8 cellular contexts compared by ENCODE assay signal in genomic region chr17:64661981-64662773, GRCh38. TPM values are rescaled to one million over a fixed set of nuclear protein-coding genes. Genes with fewer than 3 reads are reported as not detected.
DNase-seq lines count a peak whose midpoint lies in the region; ATAC-seq and TF ChIP-seq lines count a peak whose summit lies in the region.

TSS of gene SMURF2 (minus strand) at chr17:64662307. CDS start at chr17:64661880, 427 bp downstream.

- H3K4me1 Mint-ChIP-seq in activated CD8-positive, alpha-beta T cell treated with anti-CD3 and anti-CD28 coated beads for 36 hours (ENCODE audit: low read depth) = peaks cover 26% of the 10 kb centered on the region

- no peak for TF ChIP-seq CTCF in activated CD8-positive, alpha-beta T cell treated with anti-CD3 and anti-CD28 coated beads for 36 hours (IDR thresholded peaks at IDR 0.05)

- POLR2A ChIA-PET in activated CD8-positive, alpha-beta T cell treated with anti-CD3 and anti-CD28 coated beads for 36 hours (lab: Charles Lee) = interaction anchor here (0.6 to 1.9 kb wide), 8 partner anchors 35 to 170 kb away, joined by 3 to 16 read pairs (median 4); partner anchors contain the start of genes CEP95 and DDX5

- intact Hi-C loops in activated CD8-positive, alpha-beta T cell treated with anti-CD3 and anti-CD28 coated beads for 36 hours (cut with micrococcal nuclease) = no loop called here

- H3K4me3 ChIP-seq in ectodermal cell (ENCODE audit: insufficient read depth, low read depth, low read length) = peak within 1 kb of the TSS; percentile 64

- peak within 1 kb of the TSS; percentile 95 for H3K4me3 Mint-ChIP-seq in activated CD8-positive, alpha-beta T cell treated with anti-CD3 and anti-CD28 coated beads for 36 hours

- peaks cover 8% of the 10 kb centered on the region for H3K4me1 ChIP-seq in ectodermal cell (ENCODE audit: control insufficient read depth, insufficient read depth, low read length)

- ATAC-seq in GM18873 (IDR thresholded peaks at IDR 0.05; ENCODE audit: low FRiP score, unreplicated experiment) = peak; percentile 62
- peak; percentile 77 for ATAC-seq in HG03103 (IDR thresholded peaks at IDR 0.05; ENCODE audit: low read depth, unreplicated experiment)
- ATAC-seq in activated CD8-positive, alpha-beta T cell treated with anti-CD3 and anti-CD28 coated beads for 36 hours = peak; percentile 89

- DNase-seq in Ammon's horn (ENCODE audit: low spot score) = peak; percentile 79
- peak; percentile 64 for DNase-seq in NCI-H510A treated with DMSO at 0.1 percent for 48 hours (lab: John Stamatoyannopoulos, UW)
- peak; percentile 81 for DNase-seq in activated CD8-positive, alpha-beta T cell treated with anti-CD3 and anti-CD28 coated beads for 36 hours
- peak; percentile 73 to 80 for DNase-seq in lung microvascular endothelial cell (ENCODE audit: low read depth in 2 of 2)
- peak; percentile 55 to 67 (median 55) for DNase-seq in stimulated activated CD4-positive, alpha-beta T cell treated with anti-CD3 and anti-CD28 coated beads, TNF-alpha, amount 100 ng/mL, for 48 hours (ENCODE audit: low read depth in 3 of 3)

- H3K9me3 Mint-ChIP-seq in activated CD8-positive, alpha-beta T cell treated with anti-CD3 and anti-CD28 coated beads for 36 hours = no peaks in the 10 kb centered on the region

- peaks cover 1% of the 10 kb centered on the region for H3K36me3 Mint-ChIP-seq in activated CD8-positive, alpha-beta T cell treated with anti-CD3 and anti-CD28 coated beads for 36 hours (ENCODE audit: low read depth)

- H3K9me3 ChIP-seq in ectodermal cell (ENCODE audit: control insufficient read depth, low read length) = no peaks in the 10 kb centered on the region

- H3K36me3 ChIP-seq in ectodermal cell (ENCODE audit: control insufficient read depth, insufficient read depth, low read length) = no peaks in the 10 kb centered on the region

- CTCF ChIA-PET in activated CD8-positive, alpha-beta T cell treated with anti-CD3 and anti-CD28 coated beads for 36 hours (lab: Charles Lee) = interaction anchor here (1.2 to 1.3 kb wide), 2 partner anchors 13 to 171 kb away, joined by 4 to 5 read pairs; no protein-coding TSS in a partner anchor

- peak within 1 kb of the TSS; percentile 85 for H3K27ac ChIP-seq in ectodermal cell (ENCODE audit: insufficient read depth, low read depth, low read length, poor library complexity, severe bottlenecking)

- peaks cover 25% of the 10 kb centered on the region for H3K27me3 ChIP-seq in ectodermal cell (ENCODE audit: control insufficient read depth, insufficient read depth, low read length, poor library complexity, severe bottlenecking)

- H3K27me3 Mint-ChIP-seq in activated CD8-positive, alpha-beta T cell treated with anti-CD3 and anti-CD28 coated beads for 36 hours = no peaks in the 10 kb centered on the region

- peak within 1 kb of the TSS; percentile 93 for H3K27ac Mint-ChIP-seq in activated CD8-positive, alpha-beta T cell treated with anti-CD3 and anti-CD28 coated beads for 36 hours

- 0% methylated on average over 94 of the region's 94 CpGs for WGBS in ectodermal cell, 2 experiments

RNA-seq across cellular contexts. Expression of gene SMURF2, which starts in this region (rescaled TPM):
- total RNA-seq in activated CD8-positive, alpha-beta T cell treated with anti-CD3 and anti-CD28 coated beads for 36 hours = 10 to 100 TPM; 13.8 to 13.9 TPM
- polyA plus RNA-seq in ectodermal cell (2013, experiment 1 of 4) = 18.3 TPM
- polyA plus RNA-seq in ectodermal cell (2013, experiment 2 of 4) = 17.8 TPM
- 15.3 TPM for polyA plus RNA-seq in ectodermal cell (2013, experiment 3 of 4)
- 15.2 TPM for polyA plus RNA-seq in ectodermal cell (2013, experiment 4 of 4)
- 57.5 and 65.4 TPM in 2 replicates for total RNA-seq in lung microvascular endothelial cell

Comparison
In these comparisons a context has a peak if more than half of its experiments do, and no peak if none do; other contexts are left out.
1. Peak in every context shown above with its lines: DNase-seq, ATAC-seq, H3K4me3 ChIP-seq and H3K27ac ChIP-seq.